In the genomic region with DNA sequence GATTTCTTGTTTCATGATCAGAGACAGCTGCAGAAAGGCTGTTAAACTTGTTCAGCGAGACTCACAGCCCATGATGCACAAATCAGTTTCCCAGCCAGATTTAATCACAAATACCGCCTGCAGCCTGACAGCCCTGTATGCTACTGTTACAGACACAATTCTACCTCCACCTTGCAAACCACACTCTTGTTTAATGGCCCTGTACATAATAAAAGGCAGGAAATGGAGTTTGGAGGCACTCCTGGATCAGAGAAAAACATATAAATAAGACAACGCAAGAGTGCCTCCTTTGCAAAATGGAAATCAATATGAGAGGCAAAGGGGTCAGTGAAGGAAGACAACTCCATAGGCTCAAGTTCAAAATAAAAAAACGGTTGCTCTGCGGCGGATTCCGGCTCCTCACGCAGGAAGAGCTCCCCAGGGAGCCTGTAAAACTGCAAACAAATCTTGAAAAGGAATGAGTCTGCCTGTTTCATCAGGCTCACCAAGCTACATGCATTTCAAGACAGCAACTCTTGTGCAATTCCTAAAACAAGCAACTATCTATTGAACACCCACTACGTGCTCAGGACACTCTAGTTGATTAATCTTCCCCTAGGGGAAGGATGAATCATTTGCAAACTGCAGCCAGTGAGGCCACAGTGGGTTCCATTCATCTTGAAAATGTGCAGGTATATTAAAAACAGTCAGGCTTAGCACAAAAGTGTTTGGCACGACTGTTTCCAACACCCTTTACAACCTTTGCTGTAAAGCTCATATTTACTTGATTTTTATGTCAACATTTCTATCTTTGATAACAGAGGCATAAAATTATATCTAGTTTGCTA, we compare ENCODE assay signal across 1 cellular context.
A peak's percentile ranks its signal among the peaks of the same experiment; 100 is the strongest.
TF ChIP-seq lines count a peak whose summit lies in the region.

No MANE protein-coding gene starts in this region.

TF ChIP-seq in HepG2, 621 proteins besides CTCF, POLR2A, EP300 and RAD21 (continued from another document and continues in another):
- TF ChIP-seq, protein P1, sequence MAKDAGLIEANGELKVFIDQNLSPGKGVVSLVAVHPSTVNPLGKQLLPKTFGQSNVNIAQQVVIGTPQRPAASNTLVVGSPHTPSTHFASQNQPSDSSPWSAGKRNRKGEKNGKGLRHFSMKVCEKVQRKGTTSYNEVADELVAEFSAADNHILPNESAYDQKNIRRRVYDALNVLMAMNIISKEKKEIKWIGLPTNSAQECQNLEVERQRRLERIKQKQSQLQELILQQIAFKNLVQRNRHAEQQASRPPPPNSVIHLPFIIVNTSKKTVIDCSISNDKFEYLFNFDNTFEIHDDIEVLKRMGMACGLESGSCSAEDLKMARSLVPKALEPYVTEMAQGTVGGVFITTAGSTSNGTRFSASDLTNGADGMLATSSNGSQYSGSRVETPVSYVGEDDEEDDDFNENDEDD (CRISPR knock-in tag; IDR thresholded peaks at IDR 0.05; ENCODE audit: borderline replicate concordance), result peak; percentile 26; the same call in 1 of the 2 replicates
- TF ChIP-seq FOXJ3 (CRISPR knock-in tag; IDR thresholded peaks at IDR 0.05; ENCODE audit: borderline replicate concordance) (peak; percentile 38; the same call in 1 of the 2 replicates), TGIF2 (CRISPR knock-in tag; IDR thresholded peaks at IDR 0.05) (peak; percentile 34; the same call in 1 of the 2 replicates), MIER2 (CRISPR knock-in tag; IDR thresholded peaks at IDR 0.05) (0 out of 2 replicates have a peak, but pooled peaks have one; percentile 21), KMT2A (CRISPR knock-in tag; IDR thresholded peaks at IDR 0.05) (peak; percentile 84), ZNF430 (CRISPR knock-in tag; IDR thresholded peaks at IDR 0.05) (0 out of 2 replicates have a peak, but pooled peaks have one; percentile 50), KDM6A (CRISPR knock-in tag; IDR thresholded peaks at IDR 0.05; ENCODE audit: low read depth) (0 out of 2 replicates have a peak, but pooled peaks have one; percentile 32), ZMYM4 (CRISPR knock-in tag; IDR thresholded peaks at IDR 0.05) (peak; percentile 70), POGK (CRISPR knock-in tag; conservative IDR thresholded peaks at IDR 0.05) (peak; percentile 84; the same call in 1 of the 2 replicates), XBP1 (CRISPR knock-in tag; IDR thresholded peaks at IDR 0.05) (no peak), NAIF1 (CRISPR knock-in tag; IDR thresholded peaks at IDR 0.05; ENCODE audit: borderline replicate concordance) (peak; percentile 71; the same call in 1 of the 2 replicates), CBX5 (CRISPR knock-in tag; IDR thresholded peaks at IDR 0.05; ENCODE audit: borderline replicate concordance) (peak; percentile 81; the same call in 1 of the 2 replicates), RXRA (CRISPR knock-in tag; IDR thresholded peaks at IDR 0.05) (peak; percentile 59; the same call in 1 of the 2 replicates), HDAC1 (CRISPR knock-in tag; IDR thresholded peaks at IDR 0.05) (peak; percentile 56; the same call in 1 of the 2 replicates), SOX5 (CRISPR knock-in tag; IDR thresholded peaks at IDR 0.05; ENCODE audit: borderline replicate concordance) (peak; percentile 82; the same call in 1 of the 2 replicates), RCOR2 (CRISPR knock-in tag; IDR thresholded peaks at IDR 0.05) (peak; percentile 99), TEAD3 (CRISPR knock-in tag; optimal IDR thresholded peaks at IDR 0.05; ENCODE audit: borderline replicate concordance) (peak; percentile 84), ZNF687 (CRISPR knock-in tag; IDR thresholded peaks at IDR 0.05) (no peak), ZNF552 (CRISPR knock-in tag; IDR thresholded peaks at IDR 0.05; ENCODE audit: borderline replicate concordance) (no peak), ZNF496 (CRISPR knock-in tag; IDR thresholded peaks at IDR 0.05; ENCODE audit: insufficient replicate concordance) (no peak), FOSL1 (CRISPR knock-in tag; IDR thresholded peaks at IDR 0.05; ENCODE audit: borderline replicate concordance) (peak; percentile 19; the same call in 1 of the 2 replicates), MTA3 (CRISPR knock-in tag; IDR thresholded peaks at IDR 0.05) (no peak), SMYD3 (CRISPR knock-in tag; IDR thresholded peaks at IDR 0.05) (0 out of 2 replicates have a peak, but pooled peaks have one; percentile 48), PITX1 (CRISPR knock-in tag; IDR thresholded peaks at IDR 0.05) (peak; percentile 44), ZSCAN9 (CRISPR knock-in tag; IDR thresholded peaks at IDR 0.05; ENCODE audit: borderline replicate concordance) (peak; percentile 94), YEATS4 (CRISPR knock-in tag; IDR thresholded peaks at IDR 0.05; ENCODE audit: borderline replicate concordance) (no peak), NFKB2 (CRISPR knock-in tag; IDR thresholded peaks at IDR 0.05; ENCODE audit: borderline replicate concordance) (no peak), ARID5B (CRISPR knock-in tag; IDR thresholded peaks at IDR 0.05) (peak; percentile 91), HOMEZ (CRISPR knock-in tag; IDR thresholded peaks at IDR 0.05; ENCODE audit: low read depth) (peak; percentile 92), CENPX (CRISPR knock-in tag; IDR thresholded peaks at IDR 0.05) (no peak), FOXA1 (IDR thresholded peaks at IDR 0.05) (no peak), FOXA1 (CRISPR knock-in tag; IDR thresholded peaks at IDR 0.05) (peak; percentile 77), MAF1 (CRISPR knock-in tag; IDR thresholded peaks at IDR 0.05; ENCODE audit: borderline replicate concordance) (no peak), ZNF3 (CRISPR knock-in tag; IDR thresholded peaks at IDR 0.05) (0 out of 2 replicates have a peak, but pooled peaks have one; percentile 6), FOSL2 (CRISPR knock-in tag; IDR thresholded peaks at IDR 0.05) (peak; percentile 96), HNF4G (IDR thresholded peaks at IDR 0.05; ENCODE audit: borderline replicate concordance, low read depth, low read length) (no peak; the same call in 1 of the 2 replicates), HNF4G (CRISPR knock-in tag; IDR thresholded peaks at IDR 0.05; ENCODE audit: borderline replicate concordance, low read depth) (peak; percentile 37; the same call in 1 of the 2 replicates), ZNF331 (CRISPR knock-in tag; IDR thresholded peaks at IDR 0.05) (peak; percentile 91), ZMYM3 (CRISPR knock-in tag; IDR thresholded peaks at IDR 0.05) (peak; percentile 85), SP1 (IDR thresholded peaks at IDR 0.05) (no peak), SP1 (CRISPR knock-in tag; IDR thresholded peaks at IDR 0.05) (0 out of 2 replicates have a peak, but pooled peaks have one; percentile 16)
